ENCODE assay signal across 38 cellular contexts in the genomic region with DNA sequence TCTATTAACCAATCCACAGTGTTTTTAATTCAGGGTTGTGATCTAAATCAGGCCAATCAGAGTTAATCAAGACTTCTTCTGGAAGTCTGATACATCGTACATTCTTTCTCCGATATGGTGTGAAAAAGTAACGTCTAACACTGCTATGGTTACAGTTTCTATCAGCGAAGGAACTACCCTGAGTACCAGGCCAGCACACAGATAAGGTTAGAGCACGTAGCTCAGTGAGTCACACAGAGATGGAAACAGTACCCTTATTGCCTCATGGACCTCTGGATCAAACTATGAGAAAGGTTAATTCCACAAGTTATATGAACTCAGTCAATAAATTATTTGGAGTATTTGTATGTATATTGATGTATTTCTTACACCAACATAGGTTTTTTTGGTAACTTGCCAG. TPM values are rescaled to one million over a fixed set of nuclear protein-coding genes. Genes with fewer than 3 reads are reported as not detected.
"Had no signal": no experiment of that assay in that cellular context is flagged by ENCODE, and none has a peak within 500 bp of the region (broad histone marks: within the 10 kb centered on the region; RNA-seq: fewer than 3 reads in every experiment).

No MANE protein-coding gene starts in this region.

- H3K4me3 Mint-ChIP-seq: activated B cell treated with CpG ODN at 0.5 μM for 24 hours; activated CD8-positive, alpha-beta T cell treated with anti-CD3 and anti-CD28 coated beads for 36 hours; activated naive CD8-positive, alpha-beta T cell; activated T-cell treated with anti-CD3 and anti-CD28 coated beads, Interleukin-2, amount 50 U/mL, for 4 hours; activated T-helper 17 cell treated with anti-CD3 and anti-CD28 coated beads, Interleukin-2, amount 50 U/mL, for 72 hours; T-helper 17 cell; T-helper 2 cell treated with Interferon-gamma antibody and Interleukin-4, amounts not matched to agents 5 μg/mL and 100 μg/mL, for 36 hours had no signal

- FAIRE-seq: astrocyte, endometrium, endothelial cell of umbilical vein had no signal

- H3K36me3 ChIP-seq: colonic mucosa, esophagus squamous epithelium, gastroesophageal sphincter, heart right ventricle, WERI-Rb-1 had no signal

- H3K4me1 ChIP-seq: colonic mucosa, esophagus squamous epithelium, gastroesophageal sphincter, heart right ventricle had no signal

- H3K27ac ChIP-seq: colonic mucosa, epithelial cell of prostate, esophagus squamous epithelium, gastroesophageal sphincter, heart right ventricle, WERI-Rb-1 had no signal

- H3K9me3 ChIP-seq: colonic mucosa, esophagus squamous epithelium, gastroesophageal sphincter, heart right ventricle had no signal

- H3K4me3 ChIP-seq: colonic mucosa, esophagus squamous epithelium, gastroesophageal sphincter, heart right ventricle had no signal

- H3K9me3 Mint-ChIP-seq: activated B cell treated with CpG ODN at 0.5 μM for 24 hours; activated CD8-positive, alpha-beta T cell treated with anti-CD3 and anti-CD28 coated beads for 36 hours; activated T-cell treated with anti-CD3 and anti-CD28 coated beads, Interleukin-2, amount 50 U/mL, for 4 hours; activated T-helper 17 cell treated with anti-CD3 and anti-CD28 coated beads, Interleukin-2, amount 50 U/mL, for 72 hours; T-helper 2 cell treated with Interferon-gamma antibody and Interleukin-4, amounts not matched to agents 5 μg/mL and 100 μg/mL, for 36 hours had no signal

- H3K36me3 Mint-ChIP-seq: activated naive CD8-positive, alpha-beta T cell had no signal

- H3K27me3 ChIP-seq: colonic mucosa, esophagus squamous epithelium, gastroesophageal sphincter, heart right ventricle had no signal

- H3K27ac Mint-ChIP-seq: activated B cell treated with CpG ODN at 0.5 μM for 24 hours; activated CD8-positive, alpha-beta T cell treated with anti-CD3 and anti-CD28 coated beads for 36 hours; activated naive CD8-positive, alpha-beta T cell; activated T-helper 17 cell treated with anti-CD3 and anti-CD28 coated beads, Interleukin-2, amount 50 U/mL, for 72 hours; T-helper 17 cell; T-helper 2 cell treated with Interferon-gamma antibody and Interleukin-4, amounts not matched to agents 5 μg/mL and 100 μg/mL, for 36 hours had no signal

- ATAC-seq: activated CD4-positive, CD25-positive, alpha-beta regulatory T cell treated with anti-CD3 and anti-CD28 coated beads, Interleukin-2, amount 50 U/mL, for 24 hours; activated CD8-positive, alpha-beta T cell treated with anti-CD3 and anti-CD28 coated beads for 36 hours; activated T-cell treated with anti-CD3 and anti-CD28 coated beads, Interleukin-2, amount 50 U/mL, for 4 hours; activated T-helper 17 cell treated with anti-CD3 and anti-CD28 coated beads, Interleukin-2, amount 50 U/mL, for 72 hours; gastroesophageal sphincter; T-helper 17 cell had no signal

- DNase-seq: activated B cell treated with CpG ODN at 0.5 μM for 24 hours; activated CD4-positive, alpha-beta T cell treated with anti-CD3 and anti-CD28 coated beads for 48 hours; activated CD4-positive, alpha-beta T cell treated with anti-CD3 and anti-CD28 coated beads, Interleukin-2, amount 50 U/mL, for 1 hour; activated CD4-positive, alpha-beta T cell treated with anti-CD3 and anti-CD28 coated beads, Interleukin-2, amount 50 U/mL, for 48 hours; activated CD8-positive, alpha-beta memory T cell treated with anti-CD3 and anti-CD28 coated beads for 24 hours; activated CD8-positive, alpha-beta T cell treated with anti-CD3 and anti-CD28 coated beads for 36 hours; activated effector memory CD4-positive, alpha-beta T cell treated with Interleukin-2 at 50 U/mL for 16 hours; activated gamma-delta T cell treated with Interleukin-2 at 50 U/mL for 16 hours; activated naive CD4-positive, alpha-beta T cell treated with anti-CD3 and anti-CD28 coated beads, Interleukin-2, amount 50 U/mL, for 16 hours; activated naive CD4-positive, alpha-beta T cell treated with Interleukin-2 at 50 U/mL for 16 hours; activated T-cell treated with anti-CD3 and anti-CD28 coated beads, Interleukin-2, amount 50 U/mL, for 4 hours; amniotic stem cell; anterior cingulate cortex; caudate nucleus; cerebellar nuclear complex; colonic mucosa; effector CD8-positive, alpha-beta T cell; esophagus squamous epithelium; foreskin melanocyte; heart right ventricle; T-helper 17 cell; T1000; WERI-Rb-1 had no signal

RNA-seq across cellular contexts. Expression of a gene that starts 3.3 kb away (rescaled TPM):
- total RNA-seq: activated B cell treated with CpG ODN at 0.5 μM for 24 hours; activated CD8-positive, alpha-beta T cell treated with anti-CD3 and anti-CD28 coated beads for 36 hours; activated T-cell treated with anti-CD3 and anti-CD28 coated beads, Interleukin-2, amount 50 U/mL, for 4 hours; activated T-helper 17 cell treated with anti-CD3 and anti-CD28 coated beads, Interleukin-2, amount 50 U/mL, for 72 hours; astrocyte; colonic mucosa; dermis microvascular lymphatic vessel endothelial cell; endothelial cell of umbilical vein; esophagus squamous epithelium; fibroblast of lung; fibroblast of villous mesenchyme; gastroesophageal sphincter; glomerular endothelial cell; heart right ventricle; T-helper 17 cell had no signal
- polyA plus RNA-seq: adipose tissue, endothelial cell of umbilical vein, esophagus, fibroblast of lung, heart right ventricle had no signal

RNA-seq across cellular contexts. Expression of a gene that starts 25.6 kb away (rescaled TPM):
- total RNA-seq: activated B cell treated with CpG ODN at 0.5 μM for 24 hours; activated CD8-positive, alpha-beta T cell treated with anti-CD3 and anti-CD28 coated beads for 36 hours; activated T-cell treated with anti-CD3 and anti-CD28 coated beads, Interleukin-2, amount 50 U/mL, for 4 hours; activated T-helper 17 cell treated with anti-CD3 and anti-CD28 coated beads, Interleukin-2, amount 50 U/mL, for 72 hours; astrocyte; colonic mucosa; dermis microvascular lymphatic vessel endothelial cell; endothelial cell of umbilical vein; esophagus squamous epithelium; fibroblast of lung; fibroblast of villous mesenchyme; gastroesophageal sphincter; glomerular endothelial cell had no signal
- polyA plus RNA-seq: adipose tissue, endothelial cell of umbilical vein, esophagus, fibroblast of lung, heart right ventricle had no signal

RNA-seq across cellular contexts. Expression of a gene that starts 51.6 kb away (rescaled TPM):
- total RNA-seq: activated B cell treated with CpG ODN at 0.5 μM for 24 hours; activated CD8-positive, alpha-beta T cell treated with anti-CD3 and anti-CD28 coated beads for 36 hours; activated T-cell treated with anti-CD3 and anti-CD28 coated beads, Interleukin-2, amount 50 U/mL, for 4 hours; activated T-helper 17 cell treated with anti-CD3 and anti-CD28 coated beads, Interleukin-2, amount 50 U/mL, for 72 hours; astrocyte; colonic mucosa; dermis microvascular lymphatic vessel endothelial cell; endothelial cell of umbilical vein; fibroblast of lung; fibroblast of villous mesenchyme; gastroesophageal sphincter; glomerular endothelial cell; heart right ventricle; T-helper 17 cell had no signal
- polyA plus RNA-seq: adipose tissue, endothelial cell of umbilical vein, fibroblast of lung, heart right ventricle had no signal

RNA-seq across cellular contexts. Expression of a gene that starts 53.9 kb away (rescaled TPM):
- total RNA-seq: activated B cell treated with CpG ODN at 0.5 μM for 24 hours; activated CD8-positive, alpha-beta T cell treated with anti-CD3 and anti-CD28 coated beads for 36 hours; activated T-cell treated with anti-CD3 and anti-CD28 coated beads, Interleukin-2, amount 50 U/mL, for 4 hours; activated T-helper 17 cell treated with anti-CD3 and anti-CD28 coated beads, Interleukin-2, amount 50 U/mL, for 72 hours; astrocyte; colonic mucosa; dermis microvascular lymphatic vessel endothelial cell; endothelial cell of umbilical vein; esophagus squamous epithelium; fibroblast of lung; fibroblast of villous mesenchyme; gastroesophageal sphincter; glomerular endothelial cell; heart right ventricle; T-helper 17 cell had no signal
- polyA plus RNA-seq: adipose tissue, endothelial cell of umbilical vein, esophagus, fibroblast of lung, heart right ventricle had no signal
